In genomic region chr9:935348-935965, GRCh38 we compare ENCODE assay signal across 12 cellular contexts. TPM values are rescaled to one million over a fixed set of nuclear protein-coding genes. Genes with fewer than 3 reads are reported as not detected.
DNase-seq lines count a peak whose midpoint lies in the region; ATAC-seq and TF ChIP-seq lines count a peak whose summit lies in the region.
"Had no signal": no experiment of that assay in that cellular context is flagged by ENCODE, and none has a peak within 500 bp of the region (broad histone marks: within the 10 kb centered on the region; RNA-seq: fewer than 3 reads in every experiment).

No MANE protein-coding gene starts in this region.

- no peak for TF ChIP-seq POLR2A in esophagus squamous epithelium (IDR thresholded peaks at IDR 0.05)

- WGBS in esophagus squamous epithelium, 2 donors, result 16 to 24% methylated on average over 10 of the region's 10 CpGs

- peaks cover 10% of the 10 kb centered on the region for H3K27me3 Mint-ChIP-seq in Caco-2 (ENCODE audit: insufficient read depth, unreplicated experiment)
- peaks cover 50% of the 10 kb centered on the region for H3K27me3 Mint-ChIP-seq in stimulated activated memory B cell treated with anti-CD40 and anti-IgM and Interleukin-4, amounts not matched to agents 10 μg/mL and 1 μg/mL and 100 μg/mL, for 72 hours

- H3K4me1 ChIP-seq in Caco-2, result no peaks in the 10 kb centered on the region
- no peaks in the 10 kb centered on the region for H3K4me1 ChIP-seq in RWPE2 (ENCODE audit: insufficient read depth, poor library complexity, severe bottlenecking)
- peaks cover 0 to 10% (median 3%) of the 10 kb centered on the region in 3 donors for H3K4me1 ChIP-seq in esophagus squamous epithelium

- H3K36me3 ChIP-seq in Caco-2 (ENCODE audit: control insufficient read depth, insufficient read depth, low read length) (no peaks in the 10 kb centered on the region), RWPE2 (ENCODE audit: low read depth) (no peaks in the 10 kb centered on the region), esophagus squamous epithelium (no peaks in the 10 kb centered on the region)

- ATAC-seq in RWPE2 (ENCODE audit: low read depth) (peak; percentile 45; the same call in 2 of the 3 replicates), GM18909 (IDR thresholded peaks at IDR 0.05; ENCODE audit: poor library complexity, unreplicated experiment) (no peak)
- no peak for ATAC-seq in stimulated activated memory B cell treated with anti-CD40 and anti-IgM and Interleukin-4, amounts not matched to agents 10 μg/mL and 1 μg/mL and 100 μg/mL, for 72 hours

- no peak overlapping the region for H3K27ac ChIP-seq in RWPE2 (ENCODE audit: poor library complexity, severe bottlenecking)
- H3K27ac ChIP-seq in esophagus squamous epithelium, result no peak overlapping the region

- POLR2A ChIA-PET in Caco-2 (lab: Charles Lee), result no interaction called here

- no peaks in the 10 kb centered on the region for H3K27me3 ChIP-seq in Caco-2 (replicated peaks; ENCODE audit: control insufficient read depth, insufficient read depth, low read length)
- peaks cover 54% of the 10 kb centered on the region for H3K27me3 ChIP-seq in RWPE2 (ENCODE audit: insufficient read depth, poor library complexity, severe bottlenecking)
- H3K27me3 ChIP-seq in esophagus squamous epithelium, result peaks cover 0 to 71% (median 0%) of the 10 kb centered on the region in 4 donors

- peak; percentile 25 to 44 for DNase-seq in Caco-2
- peak; percentile 59 for DNase-seq in NCI-H1048 (lab: John Stamatoyannopoulos, UW)
- DNase-seq in RWPE2 (ENCODE audit: low spot score), result no peak
- DNase-seq in kidney tubule cell (ENCODE audit: low spot score), result peak; percentile 52
- no peak for DNase-seq in esophagus squamous epithelium (lab: John Stamatoyannopoulos, UW)
- DNase-seq in cerebellum (ENCODE audit: low spot score), result no peak
- DNase-seq: aorta, erythroblast had no signal

- no peaks in the 10 kb centered on the region for H3K9me3 Mint-ChIP-seq in Caco-2 (ENCODE audit: unreplicated experiment)
- peaks cover 9% of the 10 kb centered on the region for H3K9me3 Mint-ChIP-seq in stimulated activated memory B cell treated with anti-CD40 and anti-IgM and Interleukin-4, amounts not matched to agents 10 μg/mL and 1 μg/mL and 100 μg/mL, for 72 hours

- intact Hi-C loops in Caco-2 (cut with micrococcal nuclease; ENCODE audit: unreplicated experiment), result no loop called here
- intact Hi-C loops in esophagus squamous epithelium (cut with DNase I), result no loop called here

- H3K27ac Mint-ChIP-seq in Caco-2 (ENCODE audit: unreplicated experiment), result no peak overlapping the region
- no peak overlapping the region for H3K27ac Mint-ChIP-seq in stimulated activated memory B cell treated with anti-CD40 and anti-IgM and Interleukin-4, amounts not matched to agents 10 μg/mL and 1 μg/mL and 100 μg/mL, for 72 hours
- H3K27ac Mint-ChIP-seq: CD14-positive monocyte had no signal

- no peak for TF ChIP-seq CTCF in Caco-2 (IDR thresholded peaks at IDR 0.05; ENCODE audit: insufficient read depth in 1 of 2, low read depth in 1 of 2, low read length in 1 of 2, severe bottlenecking in 1 of 2, unreplicated experiment in 1 of 2)
- TF ChIP-seq CTCF in RWPE2 (IDR thresholded peaks at IDR 0.05; ENCODE audit: poor library complexity, severe bottlenecking), result no peak
- no peak for TF ChIP-seq CTCF in esophagus squamous epithelium (IDR thresholded peaks at IDR 0.05)

- H3K4me1 Mint-ChIP-seq in Caco-2 (ENCODE audit: low read depth, unreplicated experiment), result no peaks in the 10 kb centered on the region
- no peaks in the 10 kb centered on the region for H3K4me1 Mint-ChIP-seq in stimulated activated memory B cell treated with anti-CD40 and anti-IgM and Interleukin-4, amounts not matched to agents 10 μg/mL and 1 μg/mL and 100 μg/mL, for 72 hours

- peak overlapping the region; percentile 38 for H3K4me3 Mint-ChIP-seq in Caco-2 (ENCODE audit: unreplicated experiment)
- H3K4me3 Mint-ChIP-seq in stimulated activated memory B cell treated with anti-CD40 and anti-IgM and Interleukin-4, amounts not matched to agents 10 μg/mL and 1 μg/mL and 100 μg/mL, for 72 hours, result no peak overlapping the region

- H3K36me3 Mint-ChIP-seq in Caco-2 (ENCODE audit: insufficient read depth, unreplicated experiment), result no peaks in the 10 kb centered on the region
- H3K36me3 Mint-ChIP-seq in stimulated activated memory B cell treated with anti-CD40 and anti-IgM and Interleukin-4, amounts not matched to agents 10 μg/mL and 1 μg/mL and 100 μg/mL, for 72 hours, result no peaks in the 10 kb centered on the region
- H3K36me3 Mint-ChIP-seq: CD14-positive monocyte had no signal

- BruUV-seq in Caco-2 (replicated peaks; lab: Mats Ljungman, UMichigan), result no TSS peak

- H3K9me3 ChIP-seq in Caco-2, result no peaks in the 10 kb centered on the region
- H3K9me3 ChIP-seq in RWPE2 (ENCODE audit: severe bottlenecking), result no peaks in the 10 kb centered on the region
- H3K9me3 ChIP-seq in esophagus squamous epithelium, result peaks cover 0 to 3% (median 0%) of the 10 kb centered on the region in 3 donors

- H3K4me3 ChIP-seq in Caco-2 (ENCODE audit: low read depth, low read length) (no peak overlapping the region), RWPE2 (ENCODE audit: severe bottlenecking) (no peak overlapping the region), esophagus squamous epithelium (peak overlapping the region in 2 of 4 donors; percentile 0 to 18)

- CTCF ChIA-PET in Caco-2 (lab: Charles Lee), result no interaction called here

RNA-seq across cellular contexts. Expression of gene DMRT3, which starts 41.0 kb away (rescaled TPM):
- total RNA-seq in Caco-2 (2022) (not detected in 2 replicates), esophagus squamous epithelium (1 to 10 TPM in 1 of 4 donors, not detected in 3; 1.0 TPM), cerebellum (not detected)
- total RNA-seq: liver had no signal

Comparison
In these comparisons a context has a peak if more than half of its experiments do, and no peak if none do; other contexts are left out.
1. DNase-seq: peak in Caco-2 (2 of 2), NCI-H1048 (single experiment) and kidney tubule cell (single experiment); none in RWPE2 (single experiment), esophagus squamous epithelium (single experiment) and cerebellum (single experiment).